In genomic region chr2:12839339-12839738, GRCh38 we compare ENCODE assay signal across 38 cellular contexts.
"Had no signal": no experiment of that assay in that cellular context is flagged by ENCODE, and none has a peak within 500 bp of the region (broad histone marks: within the 10 kb centered on the region; RNA-seq: fewer than 3 reads in every experiment).

No MANE protein-coding gene starts in this region.

- H3K36me3 ChIP-seq: adrenal gland, ascending aorta, brain microvascular endothelial cell, breast epithelium, cardiac muscle cell had no signal

- DNase-seq: activated effector memory CD4-positive, alpha-beta T cell treated with anti-CD3 and anti-CD28 coated beads, Interleukin-2, amount 50 U/mL, for 16 hours; activated effector memory CD4-positive, alpha-beta T cell treated with Interleukin-2 at 50 U/mL for 16 hours; activated gamma-delta T cell; activated gamma-delta T cell treated with Interleukin-2 at 50 U/mL for 16 hours; activated naive CD4-positive, alpha-beta T cell; activated naive CD4-positive, alpha-beta T cell treated with anti-CD3 and anti-CD28 coated beads for 36 hours; activated naive CD4-positive, alpha-beta T cell treated with anti-CD3 and anti-CD28 coated beads, Interleukin-2, amount 10 ng/mL, durations not matched to agents 7 days and 5 days; activated naive CD4-positive, alpha-beta T cell treated with anti-CD3 and anti-CD28 coated beads, Interleukin-2, amount 50 U/mL, for 16 hours; activated naive CD4-positive, alpha-beta T cell treated with Interleukin-2 at 50 U/mL for 16 hours; activated naive CD8-positive, alpha-beta T cell treated with anti-CD3 and anti-CD28 coated beads for 36 hours; activated naive CD8-positive, alpha-beta T cell treated with anti-CD3 and anti-CD28 coated beads, Interleukin-2, amount 10 ng/mL, durations not matched to agents 7 days and 5 days; activated naive CD8-positive, alpha-beta T cell treated with anti-CD3 and anti-CD28 coated beads, Interleukin-2, amount 50 U/mL, for 24 hours; activated T-cell treated with anti-CD3 and anti-CD28 coated beads, Interleukin-2, amount 50 U/mL, for 1 hour; activated T-cell treated with anti-CD3 and anti-CD28 coated beads, Interleukin-2, amount 50 U/mL, for 24 hours; activated T-cell treated with anti-CD3 and anti-CD28 coated beads, Interleukin-2, amount 50 U/mL, for 4 hours; activated T-cell treated with anti-CD3 and anti-CD28 coated beads, Interleukin-2, amount 50 U/mL, for 48 hours; activated T-cell treated with anti-CD3 and anti-CD28 coated beads, Interleukin-2, amount 50 U/mL, for 72 hours; adrenal gland; amniotic stem cell; amygdala; anterior cingulate cortex; aorta; body of pancreas; brain microvascular endothelial cell; caudate nucleus; central memory CD4-positive, alpha-beta T cell; cerebellar nuclear complex had no signal

- ATAC-seq: activated naive CD4-positive, alpha-beta T cell treated with anti-CD3 and anti-CD28 coated beads, Interleukin-2, amount 50 U/mL, for 72 hours; activated naive CD8-positive, alpha-beta T cell treated with anti-CD3 and anti-CD28 coated beads, Interleukin-2, amount 50 U/mL, for 24 hours; activated T-cell treated with anti-CD3 and anti-CD28 coated beads, Interleukin-2, amount 50 U/mL, for 4 hours; activated T-cell treated with anti-CD3 and anti-CD28 coated beads, Interleukin-2, amount 50 U/mL, for 72 hours; activated T-helper 17 cell treated with anti-CD3 and anti-CD28 coated beads, Interleukin-2, amount 50 U/mL, for 72 hours; body of pancreas had no signal

- H3K36me3 Mint-ChIP-seq: activated naive CD4-positive, alpha-beta T cell treated with anti-CD3 and anti-CD28 coated beads, Interleukin-2, amount 10 ng/mL, durations not matched to agents 7 days and 5 days; activated naive CD4-positive, alpha-beta T cell treated with anti-CD3 and anti-CD28 coated beads, Interleukin-2, amount 50 U/mL, for 24 hours; activated naive CD4-positive, alpha-beta T cell treated with anti-CD3 and anti-CD28 coated beads, Interleukin-2, amount 50 U/mL, for 72 hours; activated naive CD8-positive, alpha-beta T cell; activated naive CD8-positive, alpha-beta T cell treated with anti-CD3 and anti-CD28 coated beads for 36 hours; activated naive CD8-positive, alpha-beta T cell treated with anti-CD3 and anti-CD28 coated beads, Interleukin-2, amount 10 ng/mL, durations not matched to agents 7 days and 5 days; brain had no signal

- H3K9me3 Mint-ChIP-seq: activated naive CD4-positive, alpha-beta T cell treated with anti-CD3 and anti-CD28 coated beads for 36 hours; activated naive CD4-positive, alpha-beta T cell treated with anti-CD3 and anti-CD28 coated beads, Interleukin-2, amount 10 ng/mL, durations not matched to agents 7 days and 5 days; activated naive CD4-positive, alpha-beta T cell treated with anti-CD3 and anti-CD28 coated beads, Interleukin-2, amount 50 U/mL, for 24 hours; activated naive CD8-positive, alpha-beta T cell treated with anti-CD3 and anti-CD28 coated beads for 36 hours; activated naive CD8-positive, alpha-beta T cell treated with anti-CD3 and anti-CD28 coated beads, Interleukin-2, amount 50 U/mL, for 24 hours; activated T-cell treated with anti-CD3 and anti-CD28 coated beads, Interleukin-2, amount 50 U/mL, for 24 hours; activated T-cell treated with anti-CD3 and anti-CD28 coated beads, Interleukin-2, amount 50 U/mL, for 4 hours; activated T-cell treated with anti-CD3 and anti-CD28 coated beads, Interleukin-2, amount 50 U/mL, for 72 hours; activated T-helper 1 cell treated with anti-CD3 and anti-CD28 coated beads, Interleukin-12 subunit alpha, Interleukin-12 subunit beta, Interleukin-2, Interleukin-4 antibody, amounts not matched to agents 30 ng/mL and 10 ng/mL and 1 ng/mL, durations not matched to agents 14 hours and 24 hours and 36 hours; activated T-helper 17 cell treated with anti-CD3 and anti-CD28 coated beads, Interleukin-2, amount 50 U/mL, for 72 hours; activated T-helper 2 cell treated with anti-CD3 and anti-CD28 coated beads, Interferon-gamma antibody, Interleukin-2, Interleukin-4, amounts not matched to agents 10 μg/mL and 5 μg/mL and 100 μg/mL, durations not matched to agents 14 hours and 24 hours and 36 hours; brain; central memory CD8-positive, alpha-beta T cell had no signal

- H3K27me3 ChIP-seq: adrenal gland, ascending aorta, body of pancreas, brain microvascular endothelial cell, breast epithelium, cardiac muscle cell had no signal

- H3K4me3 ChIP-seq: adrenal gland, ascending aorta, body of pancreas, breast epithelium, cardiac muscle cell had no signal

- H3K4me1 Mint-ChIP-seq: activated naive CD4-positive, alpha-beta T cell treated with anti-CD3 and anti-CD28 coated beads, Interleukin-2, amount 10 ng/mL, durations not matched to agents 7 days and 5 days; activated naive CD4-positive, alpha-beta T cell treated with anti-CD3 and anti-CD28 coated beads, Interleukin-2, amount 50 U/mL, for 24 hours; activated naive CD8-positive, alpha-beta T cell treated with anti-CD3 and anti-CD28 coated beads for 36 hours; activated naive CD8-positive, alpha-beta T cell treated with anti-CD3 and anti-CD28 coated beads, Interleukin-2, amount 10 ng/mL, durations not matched to agents 7 days and 5 days; activated naive CD8-positive, alpha-beta T cell treated with anti-CD3 and anti-CD28 coated beads, Interleukin-2, amount 50 U/mL, for 24 hours; activated T-helper 17 cell treated with anti-CD3 and anti-CD28 coated beads, Interleukin-2, amount 50 U/mL, for 72 hours; central memory CD8-positive, alpha-beta T cell had no signal

- H3K27ac ChIP-seq: adrenal gland, ascending aorta, body of pancreas, brain microvascular endothelial cell, breast epithelium, cardiac muscle cell had no signal

- H3K27ac Mint-ChIP-seq: activated naive CD4-positive, alpha-beta T cell treated with anti-CD3 and anti-CD28 coated beads for 36 hours; activated naive CD4-positive, alpha-beta T cell treated with anti-CD3 and anti-CD28 coated beads, Interleukin-2, amount 10 ng/mL, durations not matched to agents 7 days and 5 days; activated naive CD4-positive, alpha-beta T cell treated with anti-CD3 and anti-CD28 coated beads, Interleukin-2, amount 50 U/mL, for 24 hours; activated naive CD4-positive, alpha-beta T cell treated with anti-CD3 and anti-CD28 coated beads, Interleukin-2, amount 50 U/mL, for 72 hours; activated naive CD8-positive, alpha-beta T cell; activated naive CD8-positive, alpha-beta T cell treated with anti-CD3 and anti-CD28 coated beads for 36 hours; activated naive CD8-positive, alpha-beta T cell treated with anti-CD3 and anti-CD28 coated beads, Interleukin-2, amount 10 ng/mL, durations not matched to agents 7 days and 5 days; activated naive CD8-positive, alpha-beta T cell treated with anti-CD3 and anti-CD28 coated beads, Interleukin-2, amount 50 U/mL, for 24 hours; activated T-cell treated with anti-CD3 and anti-CD28 coated beads, Interleukin-2, amount 50 U/mL, for 24 hours; activated T-cell treated with anti-CD3 and anti-CD28 coated beads, Interleukin-2, amount 50 U/mL, for 72 hours; activated T-helper 1 cell treated with anti-CD3 and anti-CD28 coated beads, Interleukin-12 subunit alpha, Interleukin-12 subunit beta, Interleukin-2, Interleukin-4 antibody, amounts not matched to agents 30 ng/mL and 10 ng/mL and 1 ng/mL, durations not matched to agents 14 hours and 24 hours and 36 hours; activated T-helper 17 cell treated with anti-CD3 and anti-CD28 coated beads, Interleukin-2, amount 50 U/mL, for 72 hours; activated T-helper 2 cell treated with anti-CD3 and anti-CD28 coated beads, Interferon-gamma antibody, Interleukin-2, Interleukin-4, amounts not matched to agents 10 μg/mL and 5 μg/mL and 100 μg/mL, durations not matched to agents 14 hours and 24 hours and 36 hours; brain had no signal

- H3K4me3 Mint-ChIP-seq: activated naive CD4-positive, alpha-beta T cell treated with anti-CD3 and anti-CD28 coated beads for 36 hours; activated naive CD4-positive, alpha-beta T cell treated with anti-CD3 and anti-CD28 coated beads, Interleukin-2, amount 10 ng/mL, durations not matched to agents 7 days and 5 days; activated naive CD4-positive, alpha-beta T cell treated with anti-CD3 and anti-CD28 coated beads, Interleukin-2, amount 50 U/mL, for 24 hours; activated naive CD8-positive, alpha-beta T cell; activated naive CD8-positive, alpha-beta T cell treated with anti-CD3 and anti-CD28 coated beads for 36 hours; activated naive CD8-positive, alpha-beta T cell treated with anti-CD3 and anti-CD28 coated beads, Interleukin-2, amount 10 ng/mL, durations not matched to agents 7 days and 5 days; activated naive CD8-positive, alpha-beta T cell treated with anti-CD3 and anti-CD28 coated beads, Interleukin-2, amount 50 U/mL, for 24 hours; activated T-cell treated with anti-CD3 and anti-CD28 coated beads, Interleukin-2, amount 50 U/mL, for 24 hours; activated T-cell treated with anti-CD3 and anti-CD28 coated beads, Interleukin-2, amount 50 U/mL, for 4 hours; activated T-cell treated with anti-CD3 and anti-CD28 coated beads, Interleukin-2, amount 50 U/mL, for 72 hours; activated T-helper 1 cell treated with anti-CD3 and anti-CD28 coated beads, Interleukin-12 subunit alpha, Interleukin-12 subunit beta, Interleukin-2, Interleukin-4 antibody, amounts not matched to agents 30 ng/mL and 10 ng/mL and 1 ng/mL, durations not matched to agents 14 hours and 24 hours and 36 hours; activated T-helper 17 cell treated with anti-CD3 and anti-CD28 coated beads, Interleukin-2, amount 50 U/mL, for 72 hours; brain; central memory CD8-positive, alpha-beta T cell had no signal

- H3K4me1 ChIP-seq: adrenal gland, ascending aorta, breast epithelium had no signal
